In the genomic region with DNA sequence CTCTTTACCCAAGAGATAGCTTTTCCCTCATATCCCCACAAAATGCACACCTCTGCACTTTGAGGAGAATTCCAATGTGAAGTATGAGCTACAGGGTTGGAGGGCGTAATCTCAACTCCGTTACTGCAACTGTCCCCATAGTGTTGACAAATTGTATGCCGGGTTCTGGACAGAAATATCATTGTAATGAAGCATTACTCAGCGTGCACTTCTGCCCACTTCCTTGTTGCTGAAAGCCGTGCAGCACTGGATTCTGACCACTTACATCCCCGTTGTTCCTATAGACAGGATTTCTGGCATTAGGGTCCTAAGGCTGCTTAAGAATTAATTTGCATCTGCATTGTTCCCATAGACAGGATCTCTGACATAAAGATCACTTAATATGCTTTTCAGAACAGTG, we compare ENCODE assay signal across 11 cellular contexts.
"Had no signal": no experiment of that assay in that cellular context is flagged by ENCODE, and none has a peak within 500 bp of the region (broad histone marks: within the 10 kb centered on the region; RNA-seq: fewer than 3 reads in every experiment).

No MANE protein-coding gene starts in this region.

- H3K27ac ChIP-seq: colonic mucosa, epithelial cell of prostate, gastroesophageal sphincter, parathyroid adenoma, uterus had no signal

- DNase-seq: activated CD4-positive, alpha-beta T cell treated with anti-CD3 and anti-CD28 coated beads for 4 hours; activated naive CD4-positive, alpha-beta T cell treated with anti-CD3 and anti-CD28 coated beads, Interleukin-2, amount 10 ng/mL, durations not matched to agents 7 days and 5 days; colonic mucosa; effector CD8-positive, alpha-beta T cell; kidney; stimulated activated CD4-positive, alpha-beta T cell treated with anti-CD3 and anti-CD28 coated beads, Interleukin-4, amount 100 ng/mL, for 4 hours; stomach; uterus had no signal
